32 cellular contexts compared by ENCODE assay signal in genomic region chr22:29458551-29458950, GRCh38. TPM values are rescaled to one million over a fixed set of nuclear protein-coding genes. Genes with fewer than 3 reads are reported as not detected.
"Had no signal": no experiment of that assay in that cellular context is flagged by ENCODE, and none has a peak within 500 bp of the region (broad histone marks: within the 10 kb centered on the region; RNA-seq: fewer than 3 reads in every experiment).

No MANE protein-coding gene starts in this region.

- H3K27me3 Mint-ChIP-seq: activated CD4-positive, alpha-beta T cell treated with anti-CD3 and anti-CD28 coated beads for 36 hours; activated CD8-positive, alpha-beta memory T cell treated with anti-CD3 and anti-CD28 coated beads, Interleukin-2, amount 10 ng/mL, durations not matched to agents 7 days and 5 days; activated naive CD4-positive, alpha-beta T cell treated with anti-CD3 and anti-CD28 coated beads, Interleukin-2, amount 50 U/mL, for 24 hours; activated naive CD8-positive, alpha-beta T cell treated with anti-CD3 and anti-CD28 coated beads, Interleukin-2, amount 50 U/mL, for 24 hours; central memory CD8-positive, alpha-beta T cell had no signal

- H3K4me3 ChIP-seq: heart right ventricle, pancreas, prostate gland, testis, transverse colon had no signal

- H3K9me3 ChIP-seq: heart right ventricle, pancreas, prostate gland, testis, transverse colon had no signal

- FAIRE-seq: bronchial epithelial cell, colon, endometrium, pancreas, urothelium cell line had no signal

- H3K27me3 ChIP-seq: heart right ventricle, pancreas, testis, transverse colon had no signal

- H3K9me3 Mint-ChIP-seq: activated naive CD4-positive, alpha-beta T cell treated with anti-CD3 and anti-CD28 coated beads, Interleukin-2, amount 50 U/mL, for 24 hours; activated naive CD8-positive, alpha-beta T cell treated with anti-CD3 and anti-CD28 coated beads, Interleukin-2, amount 50 U/mL, for 24 hours; activated T-helper 2 cell treated with anti-CD3 and anti-CD28 coated beads, Interferon-gamma antibody, Interleukin-2, Interleukin-4, amounts not matched to agents 10 μg/mL and 5 μg/mL and 100 μg/mL, durations not matched to agents 14 hours and 24 hours and 36 hours; central memory CD8-positive, alpha-beta T cell; naive thymus-derived CD4-positive, alpha-beta T cell; T-helper 2 cell treated with Interferon-gamma antibody and Interleukin-4, amounts not matched to agents 5 μg/mL and 100 μg/mL, for 36 hours had no signal

- H3K4me3 Mint-ChIP-seq: activated CD4-positive, alpha-beta T cell treated with anti-CD3 and anti-CD28 coated beads for 36 hours; activated CD8-positive, alpha-beta memory T cell treated with anti-CD3 and anti-CD28 coated beads, Interleukin-2, amount 10 ng/mL, durations not matched to agents 7 days and 5 days; activated CD8-positive, alpha-beta T cell treated with anti-CD3 and anti-CD28 coated beads, Interleukin-2, amount 10 ng/mL, durations not matched to agents 7 days and 5 days; activated naive CD4-positive, alpha-beta T cell treated with anti-CD3 and anti-CD28 coated beads, Interleukin-2, amount 50 U/mL, for 24 hours; activated naive CD8-positive, alpha-beta T cell treated with anti-CD3 and anti-CD28 coated beads, Interleukin-2, amount 50 U/mL, for 24 hours; central memory CD8-positive, alpha-beta T cell; naive thymus-derived CD4-positive, alpha-beta T cell; T-helper 2 cell treated with Interferon-gamma antibody and Interleukin-4, amounts not matched to agents 5 μg/mL and 100 μg/mL, for 36 hours had no signal

- H3K36me3 Mint-ChIP-seq: activated CD8-positive, alpha-beta memory T cell treated with anti-CD3 and anti-CD28 coated beads, Interleukin-2, amount 10 ng/mL, durations not matched to agents 7 days and 5 days; activated naive CD4-positive, alpha-beta T cell treated with anti-CD3 and anti-CD28 coated beads, Interleukin-2, amount 50 U/mL, for 24 hours; naive thymus-derived CD4-positive, alpha-beta T cell had no signal

- DNase-seq: activated CD4-positive, CD25-positive, alpha-beta regulatory T cell; activated CD8-positive, alpha-beta memory T cell treated with anti-CD3 and anti-CD28 coated beads, Interleukin-2, amount 10 ng/mL, durations not matched to agents 7 days and 5 days; activated CD8-positive, alpha-beta T cell treated with anti-CD3 and anti-CD28 coated beads, Interleukin-2, amount 10 ng/mL, durations not matched to agents 7 days and 5 days; activated T-cell treated with anti-CD3 and anti-CD28 coated beads, Interleukin-2, amount 50 U/mL, for 48 hours; effector CD4-positive, alpha-beta T cell; foreskin melanocyte; heart right ventricle; midbrain; naive thymus-derived CD4-positive, alpha-beta T cell; nucleus accumbens; pancreas; stimulated activated CD4-positive, alpha-beta T cell treated with anti-CD3 and anti-CD28 coated beads, Interleukin-2, amount 100 ng/mL, for 48 hours; stimulated activated naive CD8-positive, alpha-beta T cell treated with anti-CD3 and anti-CD28 coated beads, Interleukin-15, Interleukin-2, amounts not matched to agents 100 U/mL and 50 U/mL, for 24 hours; testis; transverse colon had no signal

- H3K4me1 Mint-ChIP-seq: activated CD4-positive, alpha-beta T cell treated with anti-CD3 and anti-CD28 coated beads for 36 hours; activated CD8-positive, alpha-beta memory T cell treated with anti-CD3 and anti-CD28 coated beads, Interleukin-2, amount 10 ng/mL, durations not matched to agents 7 days and 5 days; activated naive CD4-positive, alpha-beta T cell treated with anti-CD3 and anti-CD28 coated beads, Interleukin-2, amount 50 U/mL, for 24 hours; activated naive CD8-positive, alpha-beta T cell treated with anti-CD3 and anti-CD28 coated beads, Interleukin-2, amount 50 U/mL, for 24 hours; central memory CD8-positive, alpha-beta T cell had no signal

- H3K36me3 ChIP-seq: heart right ventricle, pancreas, prostate gland, transverse colon had no signal

- H3K27ac ChIP-seq: epithelial cell of prostate, heart right ventricle, pancreas, prostate gland, testis, transverse colon had no signal

- H3K4me1 ChIP-seq: pancreas, transverse colon had no signal

- H3K27ac Mint-ChIP-seq: activated CD4-positive, alpha-beta T cell treated with anti-CD3 and anti-CD28 coated beads for 36 hours; activated CD8-positive, alpha-beta memory T cell treated with anti-CD3 and anti-CD28 coated beads, Interleukin-2, amount 10 ng/mL, durations not matched to agents 7 days and 5 days; activated CD8-positive, alpha-beta T cell treated with anti-CD3 and anti-CD28 coated beads, Interleukin-2, amount 10 ng/mL, durations not matched to agents 7 days and 5 days; activated naive CD4-positive, alpha-beta T cell treated with anti-CD3 and anti-CD28 coated beads, Interleukin-2, amount 50 U/mL, for 24 hours; activated naive CD8-positive, alpha-beta T cell treated with anti-CD3 and anti-CD28 coated beads, Interleukin-2, amount 50 U/mL, for 24 hours; activated T-helper 2 cell treated with anti-CD3 and anti-CD28 coated beads, Interferon-gamma antibody, Interleukin-2, Interleukin-4, amounts not matched to agents 10 μg/mL and 5 μg/mL and 100 μg/mL, durations not matched to agents 14 hours and 24 hours and 36 hours; naive thymus-derived CD4-positive, alpha-beta T cell; T-helper 2 cell treated with Interferon-gamma antibody and Interleukin-4, amounts not matched to agents 5 μg/mL and 100 μg/mL, for 36 hours had no signal

RNA-seq across cellular contexts. Expression of gene RFPL1, which starts 20.2 kb away (rescaled TPM):
- total RNA-seq: activated CD4-positive, alpha-beta T cell treated with anti-CD3 and anti-CD28 coated beads for 36 hours; activated CD8-positive, alpha-beta memory T cell treated with anti-CD3 and anti-CD28 coated beads, Interleukin-2, amount 10 ng/mL, durations not matched to agents 7 days and 5 days; activated CD8-positive, alpha-beta T cell treated with anti-CD3 and anti-CD28 coated beads, Interleukin-2, amount 10 ng/mL, durations not matched to agents 7 days and 5 days; activated T-helper 2 cell treated with anti-CD3 and anti-CD28 coated beads, Interferon-gamma antibody, Interleukin-2, Interleukin-4, amounts not matched to agents 10 μg/mL and 5 μg/mL and 100 μg/mL, durations not matched to agents 14 hours and 24 hours and 36 hours; bronchial epithelial cell; dermis blood vessel endothelial cell; glomerular endothelial cell; heart right ventricle; kidney epithelial cell; lower leg skin; pancreas; skeletal muscle tissue; transverse colon had no signal
